27 cellular contexts compared by ENCODE assay signal in genomic region chr2:77807531-77808215, GRCh38.
DNase-seq lines count a peak whose midpoint lies in the region; ATAC-seq and TF ChIP-seq lines count a peak whose summit lies in the region.
"Had no signal": no experiment of that assay in that cellular context is flagged by ENCODE, and none has a peak within 500 bp of the region (broad histone marks: within the 10 kb centered on the region; RNA-seq: fewer than 3 reads in every experiment).

No MANE protein-coding gene starts in this region.

- no peaks in the 10 kb centered on the region for H3K36me3 ChIP-seq in osteoblast (ENCODE audit: insufficient read depth, low read length)
- H3K36me3 ChIP-seq: heart right ventricle, left lung, right lobe of liver had no signal

- POLR2A ChIA-PET in RWPE1 (lab: Yijun Ruan, JAX; ENCODE audit: low non-redundant PET) = no interaction called here

- no peak for TF ChIP-seq CTCF in RWPE1 (conservative IDR thresholded peaks at IDR 0.05; ENCODE audit: low read depth)
- no peak for TF ChIP-seq CTCF in osteoblast (IDR thresholded peaks at IDR 0.05; ENCODE audit: extremely low read depth, low read depth, low read length)

- H3K4me2 ChIP-seq in osteoblast (ENCODE audit: insufficient read depth, low read length) = no peak overlapping the region

- no peaks in the 10 kb centered on the region for H3K4me1 ChIP-seq in osteoblast (ENCODE audit: insufficient read depth, low read length)
- H3K4me1 ChIP-seq: heart right ventricle, left lung, parathyroid adenoma, right lobe of liver had no signal

- DNase-seq in NCI-H748 (lab: John Stamatoyannopoulos, UW; ENCODE audit: unreplicated experiment) = peak; percentile 2
- no peak for DNase-seq in NCI-H748 treated with DMSO at 0.1 percent for 48 hours (lab: John Stamatoyannopoulos, UW)
- peak; percentile 3 for DNase-seq in RWPE1 (ENCODE audit: low spot score)
- DNase-seq in islet precursor cell = peak; percentile 81
- no peak for DNase-seq in activated CD4-positive, alpha-beta T cell treated with anti-CD3 and anti-CD28 coated beads for 4 hours
- no peak for DNase-seq in osteoblast (ENCODE audit: insufficient read length, low spot score, missing footprints)
- no peak for DNase-seq in activated effector memory CD4-positive, alpha-beta T cell treated with Interleukin-2 at 50 U/mL for 16 hours
- DNase-seq: activated CD4-positive, alpha-beta T cell treated with anti-CD3 and anti-CD28 coated beads for 1 hour; activated CD8-positive, alpha-beta memory T cell treated with anti-CD3 and anti-CD28 coated beads for 24 hours; activated naive CD4-positive, alpha-beta T cell treated with anti-CD3 and anti-CD28 coated beads for 36 hours; activated T-cell treated with anti-CD3 and anti-CD28 coated beads, Interleukin-2, amount 50 U/mL, for 24 hours; amniotic stem cell; CD4-positive, alpha-beta memory T cell; DMS153; effector CD4-positive, alpha-beta T cell; GDM1; heart right ventricle; left lung; NCI-H1436 treated with DMSO at 0.1 percent for 48 hours; right lobe of liver; stimulated activated CD4-positive, alpha-beta T cell treated with anti-CD3 and anti-CD28 coated beads, Interleukin-15, amount 100 ng/mL, for 24 hours; T-helper 9 cell had no signal

- H3K9me3 ChIP-seq in osteoblast (ENCODE audit: low read depth, low read length) = no peaks in the 10 kb centered on the region
- H3K9me3 ChIP-seq: right lobe of liver had no signal

- H3K4me3 ChIP-seq in osteoblast (ENCODE audit: insufficient read depth, low read length) = no peak overlapping the region
- H3K4me3 ChIP-seq: heart right ventricle, K562, left lung, right lobe of liver had no signal

- no peaks in the 10 kb centered on the region for H3K79me2 ChIP-seq in osteoblast (ENCODE audit: insufficient read depth, low read length)
- H3K79me2 ChIP-seq: parathyroid adenoma had no signal

- no peaks in the 10 kb centered on the region for H3K27me3 ChIP-seq in osteoblast (ENCODE audit: insufficient read depth, low read length)
- H3K27me3 ChIP-seq: heart right ventricle, left lung, right lobe of liver had no signal

- CTCF ChIA-PET in RWPE1 (lab: Yijun Ruan, JAX) = no interaction called here

- no peak for ATAC-seq in HG02678 (IDR thresholded peaks at IDR 0.05; ENCODE audit: unreplicated experiment)
- ATAC-seq: heart right ventricle; K562; left lung; natural killer cell treated with Interleukin-12 subunit alpha and Interleukin-12 subunit beta and Interleukin-15 and Interleukin-18, amount 100 ng/mL, for 72 hours; right lobe of liver had no signal

- no peaks in the 10 kb centered on the region for H4K20me1 ChIP-seq in osteoblast (ENCODE audit: insufficient read depth, low read length)

- no peak overlapping the region for H2AFZ ChIP-seq in osteoblast (ENCODE audit: low read length)
- H2AFZ ChIP-seq: parathyroid adenoma had no signal

- no peak overlapping the region for H3K27ac ChIP-seq in RWPE1
- no peak overlapping the region for H3K27ac ChIP-seq in osteoblast (ENCODE audit: low read depth, low read length)
- H3K27ac ChIP-seq: 22Rv1, heart right ventricle, left lung, parathyroid adenoma, right lobe of liver had no signal

Comparison
In these comparisons a context has a peak if more than half of its experiments do, and no peak if none do; other contexts are left out.
1. DNase-seq: peak in NCI-H748 (single experiment), RWPE1 (single experiment) and islet precursor cell (single experiment); none in NCI-H748 treated with DMSO at 0.1 percent for 48 hours (single experiment), activated CD4-positive, alpha-beta T cell treated with anti-CD3 and anti-CD28 coated beads for 4 hours (0 of 2), osteoblast (single experiment) and activated effector memory CD4-positive, alpha-beta T cell treated with Interleukin-2 at 50 U/mL for 16 hours (single experiment).